Comparison of ENCODE assay signal across 18 cellular contexts in the genomic region with DNA sequence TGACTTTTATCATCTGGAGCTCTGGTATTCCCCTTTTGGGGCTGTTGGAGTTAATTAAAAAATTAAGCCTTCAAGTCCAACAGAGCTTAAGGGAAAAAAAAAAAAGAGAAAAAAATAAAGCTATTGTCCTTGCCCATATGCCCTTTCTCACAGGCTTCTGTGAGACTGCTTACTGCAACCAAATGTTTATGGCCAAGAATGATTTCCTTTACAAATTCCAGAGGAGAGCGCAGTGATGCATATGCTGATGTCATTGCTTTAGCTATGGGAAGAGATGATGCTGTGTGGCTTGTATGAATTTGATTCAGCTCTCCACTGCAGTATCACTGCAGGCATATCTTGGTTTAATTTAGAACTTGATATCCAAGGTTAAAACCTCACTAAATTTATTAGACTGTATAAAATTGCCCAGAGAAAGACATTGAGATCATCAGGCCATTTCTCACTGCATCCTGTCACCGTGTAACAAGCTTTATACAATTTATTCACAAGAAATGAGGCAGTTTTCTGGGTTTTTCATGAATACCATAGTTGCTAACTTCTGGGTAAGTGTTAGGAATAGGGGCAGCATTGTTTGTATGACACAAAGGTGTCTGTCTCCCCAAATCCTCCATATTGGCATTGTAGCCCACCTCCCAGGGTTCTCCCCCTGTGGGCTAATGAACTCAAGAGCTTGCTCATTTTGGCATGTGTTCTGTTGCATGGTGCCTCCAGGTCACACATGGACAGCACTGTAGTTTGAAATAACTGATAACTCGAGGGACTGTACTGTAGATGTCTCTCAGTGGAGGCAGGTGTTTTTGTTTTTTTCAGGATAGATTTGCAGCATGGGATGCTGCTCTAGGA.
DNase-seq lines count a peak whose midpoint lies in the region; TF ChIP-seq lines count a peak whose summit lies in the region.
"Had no signal": no experiment of that assay in that cellular context is flagged by ENCODE, and none has a peak within 500 bp of the region (broad histone marks: within the 10 kb centered on the region; RNA-seq: fewer than 3 reads in every experiment).

No MANE protein-coding gene starts in this region.

- H3K4me3 ChIP-seq in ACC112 (ENCODE audit: low read depth, low read length) = no peak overlapping the region
- no peak overlapping the region for H3K4me3 ChIP-seq in coronary artery
- H3K4me3 ChIP-seq: body of pancreas, gastroesophageal sphincter, thyroid gland had no signal

- H3K27ac ChIP-seq in ACC112 (ENCODE audit: low read depth, low read length) (peak overlapping the region; percentile 18; the same call in 1 of the 2 replicates), coronary artery (peak overlapping the region; percentile 8 to 20)
- H3K27ac ChIP-seq: body of pancreas, gastroesophageal sphincter, thyroid gland had no signal

- no peaks in the 10 kb centered on the region for H3K36me3 ChIP-seq in ACC112 (ENCODE audit: insufficient read depth, low read length)
- H3K36me3 ChIP-seq: gastroesophageal sphincter, thyroid gland had no signal

- H3K27me3 ChIP-seq in ACC112 (ENCODE audit: insufficient read depth, low read length) = no peaks in the 10 kb centered on the region
- H3K27me3 ChIP-seq: body of pancreas, gastroesophageal sphincter, thyroid gland had no signal

- H3K79me2 ChIP-seq in ACC112 (ENCODE audit: control insufficient read depth, insufficient read depth, low read length, unreplicated experiment) = peaks cover 19% of the 10 kb centered on the region

- TF ChIP-seq CTCF in coronary artery (IDR thresholded peaks at IDR 0.05) = no peak

- peaks cover 5% of the 10 kb centered on the region for H3K4me1 ChIP-seq in ACC112 (ENCODE audit: control insufficient read depth, insufficient read depth, low read length, unreplicated experiment)

- DNase-seq in NCI-H226 = peak; percentile 35
- no peak for DNase-seq in coronary artery (ENCODE audit: low spot score)
- peak; percentile 88 to 98 for DNase-seq in lung microvascular endothelial cell (ENCODE audit: low read depth in 2 of 2)
- DNase-seq in D341Med (ENCODE audit: low spot score) = no peak
- DNase-seq in activated naive CD4-positive, alpha-beta T cell treated with Interleukin-2 at 50 U/mL for 16 hours = no peak
- DNase-seq in NCI-H345 (lab: John Stamatoyannopoulos, UW) = no peak
- no peak for DNase-seq in NCI-H146 (lab: John Stamatoyannopoulos, UW)
- DNase-seq: ACHN; activated CD4-positive, CD25-positive, alpha-beta regulatory T cell; activated gamma-delta T cell; body of pancreas; mammary epithelial cell; MM.1S; NCI-H2029 treated with DMSO at 0.1 percent for 48 hours; stimulated activated CD4-positive, alpha-beta T cell treated with anti-CD3 and anti-CD28 coated beads, Interleukin-4, amount 100 ng/mL, for 24 hours; thyroid gland had no signal

- no peak overlapping the region for H2AFZ ChIP-seq in ACC112 (ENCODE audit: low read length, unreplicated experiment)

Comparison
In these comparisons a context has a peak if more than half of its experiments do, and no peak if none do; other contexts are left out.
1. DNase-seq: peak in NCI-H226 (single experiment) and lung microvascular endothelial cell (2 of 2); none in coronary artery (single experiment), D341Med (single experiment), activated naive CD4-positive, alpha-beta T cell treated with Interleukin-2 at 50 U/mL for 16 hours (single experiment), NCI-H345 (single experiment) and NCI-H146 (single experiment).